In genomic region chr1:10772711-10773110, GRCh38 we compare ENCODE assay signal across 18 cellular contexts.
"Had no signal": no experiment of that assay in that cellular context is flagged by ENCODE, and none has a peak within 500 bp of the region (broad histone marks: within the 10 kb centered on the region; RNA-seq: fewer than 3 reads in every experiment).

No MANE protein-coding gene starts in this region.

- H3K9me3 Mint-ChIP-seq: nephron; stimulated activated naive B cell treated with anti-CD40 and anti-IgM and Interleukin-4, amounts not matched to agents 10 μg/mL and 1 μg/mL and 100 μg/mL, for 72 hours; stimulated activated naive CD8-positive, alpha-beta T cell treated with anti-CD3 and anti-CD28 coated beads, Interleukin-15, amount 100 ng/mL, for 72 hours had no signal

- H3K27ac Mint-ChIP-seq: progenitor cell of endocrine pancreas; stimulated activated naive B cell treated with anti-CD40 and anti-IgM and Interleukin-4, amounts not matched to agents 10 μg/mL and 1 μg/mL and 100 μg/mL, for 72 hours; stimulated activated naive CD8-positive, alpha-beta T cell treated with anti-CD3 and anti-CD28 coated beads, Interleukin-15, amount 100 ng/mL, for 72 hours had no signal

- H3K4me1 ChIP-seq: right lobe of liver had no signal

- H3K27me3 ChIP-seq: esophagus muscularis mucosa, gastroesophageal sphincter, pancreas, right lobe of liver had no signal

- DNase-seq: central memory CD4-positive, alpha-beta T cell; effector memory CD4-positive, alpha-beta T cell; glutamatergic neuron; left colon; occipital lobe; retina; stimulated activated CD4-positive, alpha-beta T cell treated with anti-CD3 and anti-CD28 coated beads, Interleukin-2, amount 100 ng/mL, for 24 hours; stimulated activated CD4-positive, alpha-beta T cell treated with anti-CD3 and anti-CD28 coated beads, Interleukin-4, amount 100 ng/mL, for 4 hours; stimulated activated naive B cell treated with anti-CD40 and anti-IgM and Interleukin-4, amounts not matched to agents 10 μg/mL and 1 μg/mL and 100 μg/mL, for 72 hours; stimulated activated naive CD8-positive, alpha-beta T cell treated with anti-CD3 and anti-CD28 coated beads, Interleukin-15, amount 100 ng/mL, for 72 hours; substantia nigra; trophoblast cell had no signal

- ATAC-seq: gastroesophageal sphincter; pancreas; stimulated activated naive B cell treated with anti-CD40 and anti-IgM and Interleukin-4, amounts not matched to agents 10 μg/mL and 1 μg/mL and 100 μg/mL, for 72 hours; stimulated activated naive CD8-positive, alpha-beta T cell treated with anti-CD3 and anti-CD28 coated beads, Interleukin-15, amount 100 ng/mL, for 72 hours had no signal

- H3K36me3 ChIP-seq: esophagus muscularis mucosa, gastroesophageal sphincter, pancreas, right lobe of liver had no signal

- H3K9me3 ChIP-seq: esophagus muscularis mucosa, gastroesophageal sphincter, pancreas, right lobe of liver had no signal

- H3K4me3 ChIP-seq: esophagus muscularis mucosa, gastroesophageal sphincter, pancreas, right lobe of liver had no signal

- H3K27ac ChIP-seq: esophagus muscularis mucosa, gastroesophageal sphincter, pancreas, right lobe of liver had no signal

- H3K4me1 Mint-ChIP-seq: stimulated activated naive B cell treated with anti-CD40 and anti-IgM and Interleukin-4, amounts not matched to agents 10 μg/mL and 1 μg/mL and 100 μg/mL, for 72 hours; stimulated activated naive CD8-positive, alpha-beta T cell treated with anti-CD3 and anti-CD28 coated beads, Interleukin-15, amount 100 ng/mL, for 72 hours had no signal

- H3K36me3 Mint-ChIP-seq: stimulated activated naive B cell treated with anti-CD40 and anti-IgM and Interleukin-4, amounts not matched to agents 10 μg/mL and 1 μg/mL and 100 μg/mL, for 72 hours had no signal

- H3K4me3 Mint-ChIP-seq: stimulated activated naive B cell treated with anti-CD40 and anti-IgM and Interleukin-4, amounts not matched to agents 10 μg/mL and 1 μg/mL and 100 μg/mL, for 72 hours; stimulated activated naive CD8-positive, alpha-beta T cell treated with anti-CD3 and anti-CD28 coated beads, Interleukin-15, amount 100 ng/mL, for 72 hours had no signal
